27 cellular contexts compared by ENCODE assay signal in the genomic region with DNA sequence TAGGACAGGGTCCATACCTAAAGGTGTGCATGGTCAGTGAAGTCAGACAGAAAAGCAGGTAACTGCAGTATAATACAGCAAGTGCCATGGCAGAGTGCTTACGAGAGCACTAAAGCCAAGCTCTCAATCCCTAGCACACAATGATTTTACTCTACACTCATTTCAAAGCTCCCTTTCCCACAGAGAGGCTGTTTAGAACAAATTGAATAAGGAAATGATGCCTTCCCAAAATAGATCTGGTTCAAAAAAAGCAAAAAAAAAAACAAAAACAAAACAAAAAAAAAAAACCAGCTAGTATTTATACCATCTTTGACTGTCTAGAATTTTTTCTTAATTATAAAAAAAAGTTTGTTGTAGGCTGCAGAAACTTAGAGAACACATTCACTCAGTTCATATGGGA.
"Had no signal": no experiment of that assay in that cellular context is flagged by ENCODE, and none has a peak within 500 bp of the region (broad histone marks: within the 10 kb centered on the region; RNA-seq: fewer than 3 reads in every experiment).

No MANE protein-coding gene starts in this region.

- FAIRE-seq: astrocyte, bronchial epithelial cell, frontal cortex had no signal

- H3K9me3 Mint-ChIP-seq: activated CD4-positive, alpha-beta memory T cell treated with anti-CD3 and anti-CD28 coated beads, Interleukin-2, amount 10 ng/mL, durations not matched to agents 7 days and 5 days; activated CD4-positive, alpha-beta T cell treated with anti-CD3 and anti-CD28 coated beads, Interleukin-2, amount 10 ng/mL, durations not matched to agents 7 days and 5 days; activated T-cell treated with anti-CD3 and anti-CD28 coated beads, Interleukin-2, amount 50 U/mL, for 4 hours; activated T-helper 17 cell treated with anti-CD3 and anti-CD28 coated beads, Interleukin-2, amount 50 U/mL, for 72 hours; T-helper 2 cell treated with Interferon-gamma antibody and Interleukin-4, amounts not matched to agents 5 μg/mL and 100 μg/mL, for 36 hours had no signal

- ATAC-seq: activated T-cell treated with anti-CD3 and anti-CD28 coated beads, Interleukin-2, amount 50 U/mL, for 4 hours; activated T-helper 17 cell treated with anti-CD3 and anti-CD28 coated beads, Interleukin-2, amount 50 U/mL, for 72 hours; esophagus mucosa; T-helper 17 cell had no signal

- H3K27me3 Mint-ChIP-seq: activated CD4-positive, alpha-beta memory T cell treated with anti-CD3 and anti-CD28 coated beads, Interleukin-2, amount 10 ng/mL, durations not matched to agents 7 days and 5 days; activated CD4-positive, alpha-beta T cell treated with anti-CD3 and anti-CD28 coated beads, Interleukin-2, amount 10 ng/mL, durations not matched to agents 7 days and 5 days; activated naive CD8-positive, alpha-beta T cell; activated T-helper 17 cell treated with anti-CD3 and anti-CD28 coated beads, Interleukin-2, amount 50 U/mL, for 72 hours; T-helper 17 cell had no signal

- DNase-seq: activated CD4-positive, alpha-beta memory T cell treated with anti-CD3 and anti-CD28 coated beads, Interleukin-2, amount 10 ng/mL, durations not matched to agents 7 days and 5 days; activated CD4-positive, alpha-beta T cell treated with anti-CD3 and anti-CD28 coated beads for 1 hour; activated CD4-positive, alpha-beta T cell treated with anti-CD3 and anti-CD28 coated beads for 4 hours; activated CD4-positive, alpha-beta T cell treated with anti-CD3 and anti-CD28 coated beads, Interleukin-2, amount 10 ng/mL, durations not matched to agents 7 days and 5 days; activated CD4-positive, alpha-beta T cell treated with anti-CD3 and anti-CD28 coated beads, Interleukin-2, amount 50 U/mL, for 4 hours; activated effector memory CD4-positive, alpha-beta T cell treated with Interleukin-2 at 50 U/mL for 16 hours; activated gamma-delta T cell treated with Interleukin-2 at 50 U/mL for 16 hours; activated naive CD4-positive, alpha-beta T cell treated with anti-CD3 and anti-CD28 coated beads, Interleukin-2, amount 50 U/mL, for 16 hours; activated naive CD4-positive, alpha-beta T cell treated with Interleukin-2 at 50 U/mL for 16 hours; activated T-cell treated with anti-CD3 and anti-CD28 coated beads, Interleukin-2, amount 50 U/mL, for 4 hours; amniotic stem cell; anterior cingulate cortex; brain microvascular endothelial cell; colonic mucosa; effector CD8-positive, alpha-beta T cell; foreskin fibroblast; head of caudate nucleus; T-helper 1 cell; T-helper 17 cell; T1000 had no signal

- H3K4me3 Mint-ChIP-seq: activated CD4-positive, alpha-beta memory T cell treated with anti-CD3 and anti-CD28 coated beads, Interleukin-2, amount 10 ng/mL, durations not matched to agents 7 days and 5 days; activated CD4-positive, alpha-beta T cell treated with anti-CD3 and anti-CD28 coated beads, Interleukin-2, amount 10 ng/mL, durations not matched to agents 7 days and 5 days; activated naive CD8-positive, alpha-beta T cell; activated T-cell treated with anti-CD3 and anti-CD28 coated beads, Interleukin-2, amount 50 U/mL, for 4 hours; activated T-helper 17 cell treated with anti-CD3 and anti-CD28 coated beads, Interleukin-2, amount 50 U/mL, for 72 hours; T-helper 17 cell; T-helper 2 cell treated with Interferon-gamma antibody and Interleukin-4, amounts not matched to agents 5 μg/mL and 100 μg/mL, for 36 hours had no signal

- H3K36me3 ChIP-seq: colonic mucosa had no signal

- H3K27ac ChIP-seq: brain microvascular endothelial cell, colonic mucosa had no signal

- H3K4me1 ChIP-seq: colonic mucosa had no signal

- H3K27me3 ChIP-seq: brain microvascular endothelial cell, colonic mucosa had no signal

- H3K9me3 ChIP-seq: colonic mucosa had no signal

- H3K27ac Mint-ChIP-seq: activated CD4-positive, alpha-beta memory T cell treated with anti-CD3 and anti-CD28 coated beads, Interleukin-2, amount 10 ng/mL, durations not matched to agents 7 days and 5 days; activated CD4-positive, alpha-beta T cell treated with anti-CD3 and anti-CD28 coated beads, Interleukin-2, amount 10 ng/mL, durations not matched to agents 7 days and 5 days; activated naive CD8-positive, alpha-beta T cell; activated T-helper 17 cell treated with anti-CD3 and anti-CD28 coated beads, Interleukin-2, amount 50 U/mL, for 72 hours; T-helper 17 cell; T-helper 2 cell treated with Interferon-gamma antibody and Interleukin-4, amounts not matched to agents 5 μg/mL and 100 μg/mL, for 36 hours had no signal

- H3K4me3 ChIP-seq: colonic mucosa had no signal
